1 cellular context compared by ENCODE assay signal in the genomic region with DNA sequence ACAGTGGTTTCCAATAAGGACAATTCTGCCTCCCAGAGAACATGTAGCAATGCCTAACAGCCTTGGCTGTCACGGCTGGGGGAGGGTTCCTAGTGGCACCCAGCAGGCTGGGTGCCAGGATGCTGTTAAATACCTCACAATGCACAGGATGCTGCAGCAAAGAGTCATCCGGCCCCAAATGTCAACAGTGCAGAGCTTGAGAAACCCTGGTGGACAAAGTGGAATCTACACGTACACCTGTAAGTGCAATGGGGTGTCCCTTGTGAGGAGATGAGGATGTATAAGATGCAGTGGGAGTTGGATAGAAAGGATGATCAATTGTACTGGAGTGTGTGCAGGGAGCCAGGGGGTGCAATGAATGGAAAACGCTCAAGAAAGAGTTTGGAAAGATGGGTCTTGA.
TF ChIP-seq lines count a peak whose summit lies in the region.

No MANE protein-coding gene starts in this region.

TF ChIP-seq in K562, 482 proteins besides CTCF, POLR2A, EP300 and RAD21 (continued from another document):
- TF ChIP-seq, protein P1, sequence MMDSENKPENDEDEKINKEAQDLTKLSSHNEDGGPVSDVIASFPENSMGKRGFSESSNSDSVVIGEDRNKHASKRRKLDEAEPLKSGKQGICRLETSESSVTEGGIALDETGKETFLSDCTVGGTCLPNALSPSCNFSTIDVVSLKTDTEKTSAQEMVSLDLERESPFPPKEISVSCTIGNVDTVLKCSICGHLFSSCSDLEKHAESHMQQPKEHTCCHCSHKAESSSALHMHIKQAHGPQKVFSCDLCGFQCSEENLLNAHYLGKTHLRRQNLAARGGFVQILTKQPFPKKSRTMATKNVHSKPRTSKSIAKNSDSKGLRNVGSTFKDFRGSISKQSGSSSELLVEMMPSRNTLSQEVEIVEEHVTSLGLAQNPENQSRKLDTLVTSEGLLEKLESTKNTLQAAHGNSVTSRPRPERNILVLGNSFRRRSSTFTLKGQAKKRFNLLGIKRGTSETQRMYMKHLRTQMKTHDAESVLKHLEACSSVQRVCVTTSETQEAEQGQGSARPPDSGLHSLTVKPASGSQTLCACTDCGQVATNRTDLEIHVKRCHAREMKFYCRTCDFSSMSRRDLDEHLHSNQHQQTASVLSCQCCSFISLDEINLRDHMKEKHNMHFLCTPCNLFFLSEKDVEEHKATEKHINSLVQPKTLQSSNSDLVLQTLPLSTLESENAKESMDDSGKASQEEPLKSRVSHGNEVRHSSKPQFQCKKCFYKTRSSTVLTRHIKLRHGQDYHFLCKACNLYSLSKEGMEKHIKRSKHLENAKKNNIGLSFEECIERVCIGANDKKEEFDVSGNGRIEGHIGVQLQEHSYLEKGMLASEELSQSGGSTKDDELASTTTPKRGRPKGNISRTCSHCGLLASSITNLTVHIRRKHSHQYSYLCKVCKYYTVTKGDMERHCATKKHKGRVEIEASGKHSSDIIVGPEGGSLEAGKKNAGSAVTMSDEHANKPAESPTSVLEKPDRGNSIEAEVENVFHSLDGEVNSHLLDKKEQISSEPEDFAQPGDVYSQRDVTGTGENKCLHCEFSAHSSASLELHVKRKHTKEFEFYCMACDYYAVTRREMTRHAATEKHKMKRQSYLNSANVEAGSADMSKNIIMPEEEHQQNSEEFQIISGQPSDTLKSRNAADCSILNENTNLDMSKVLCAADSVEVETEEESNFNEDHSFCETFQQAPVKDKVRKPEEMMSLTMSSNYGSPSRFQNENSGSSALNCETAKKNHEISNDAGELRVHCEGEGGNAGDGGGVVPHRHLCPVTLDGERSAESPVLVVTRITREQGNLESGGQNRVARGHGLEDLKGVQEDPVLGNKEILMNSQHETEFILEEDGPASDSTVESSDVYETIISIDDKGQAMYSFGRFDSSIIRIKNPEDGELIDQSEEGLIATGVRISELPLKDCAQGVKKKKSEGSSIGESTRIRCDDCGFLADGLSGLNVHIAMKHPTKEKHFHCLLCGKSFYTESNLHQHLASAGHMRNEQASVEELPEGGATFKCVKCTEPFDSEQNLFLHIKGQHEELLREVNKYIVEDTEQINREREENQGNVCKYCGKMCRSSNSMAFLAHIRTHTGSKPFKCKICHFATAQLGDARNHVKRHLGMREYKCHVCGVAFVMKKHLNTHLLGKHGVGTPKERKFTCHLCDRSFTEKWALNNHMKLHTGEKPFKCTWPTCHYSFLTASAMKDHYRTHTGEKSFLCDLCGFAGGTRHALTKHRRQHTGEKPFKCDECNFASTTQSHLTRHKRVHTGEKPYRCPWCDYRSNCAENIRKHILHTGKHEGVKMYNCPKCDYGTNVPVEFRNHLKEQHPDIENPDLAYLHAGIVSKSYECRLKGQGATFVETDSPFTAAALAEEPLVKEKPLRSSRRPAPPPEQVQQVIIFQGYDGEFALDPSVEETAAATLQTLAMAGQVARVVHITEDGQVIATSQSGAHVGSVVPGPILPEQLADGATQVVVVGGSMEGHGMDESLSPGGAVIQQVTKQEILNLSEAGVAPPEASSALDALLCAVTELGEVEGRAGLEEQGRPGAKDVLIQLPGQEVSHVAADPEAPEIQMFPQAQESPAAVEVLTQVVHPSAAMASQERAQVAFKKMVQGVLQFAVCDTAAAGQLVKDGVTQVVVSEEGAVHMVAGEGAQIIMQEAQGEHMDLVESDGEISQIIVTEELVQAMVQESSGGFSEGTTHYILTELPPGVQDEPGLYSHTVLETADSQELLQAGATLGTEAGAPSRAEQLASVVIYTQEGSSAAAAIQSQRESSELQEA (IDR thresholded peaks at IDR 0.05; ENCODE audit: low read depth), result no peak
- no peak for TF ChIP-seq NELFE (IDR thresholded peaks at IDR 0.05; ENCODE audit: insufficient read depth, insufficient read length)
- no peak for TF ChIP-seq CHD2 (IDR thresholded peaks at IDR 0.05; ENCODE audit: low read depth, low read length)
- TF ChIP-seq, protein P2, sequence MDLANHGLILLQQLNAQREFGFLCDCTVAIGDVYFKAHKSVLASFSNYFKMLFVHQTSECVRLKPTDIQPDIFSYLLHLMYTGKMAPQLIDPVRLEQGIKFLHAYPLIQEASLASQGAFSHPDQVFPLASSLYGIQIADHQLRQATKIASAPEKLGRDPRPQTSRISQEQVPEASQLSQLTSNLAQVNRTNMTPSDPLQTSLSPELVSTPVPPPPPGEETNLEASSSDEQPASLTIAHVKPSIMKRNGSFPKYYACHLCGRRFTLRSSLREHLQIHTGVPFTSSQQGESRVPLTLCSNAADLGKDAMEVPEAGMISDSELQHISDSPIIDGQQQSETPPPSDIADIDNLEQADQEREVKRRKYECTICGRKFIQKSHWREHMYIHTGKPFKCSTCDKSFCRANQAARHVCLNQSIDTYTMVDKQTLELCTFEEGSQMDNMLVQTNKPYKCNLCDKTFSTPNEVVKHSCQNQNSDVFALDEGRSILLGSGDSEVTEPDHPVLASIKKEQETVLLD (IDR thresholded peaks at IDR 0.05), result no peak
- TF ChIP-seq ZNF354B (CRISPR knock-in tag; IDR thresholded peaks at IDR 0.05), result no peak
- no peak for TF ChIP-seq BRD4 (IDR thresholded peaks at IDR 0.05)
- no peak for TF ChIP-seq ZNF12 (CRISPR knock-in tag; IDR thresholded peaks at IDR 0.05)
- TF ChIP-seq NCOA6 (IDR thresholded peaks at IDR 0.05), result no peak
- TF ChIP-seq, protein P3, sequence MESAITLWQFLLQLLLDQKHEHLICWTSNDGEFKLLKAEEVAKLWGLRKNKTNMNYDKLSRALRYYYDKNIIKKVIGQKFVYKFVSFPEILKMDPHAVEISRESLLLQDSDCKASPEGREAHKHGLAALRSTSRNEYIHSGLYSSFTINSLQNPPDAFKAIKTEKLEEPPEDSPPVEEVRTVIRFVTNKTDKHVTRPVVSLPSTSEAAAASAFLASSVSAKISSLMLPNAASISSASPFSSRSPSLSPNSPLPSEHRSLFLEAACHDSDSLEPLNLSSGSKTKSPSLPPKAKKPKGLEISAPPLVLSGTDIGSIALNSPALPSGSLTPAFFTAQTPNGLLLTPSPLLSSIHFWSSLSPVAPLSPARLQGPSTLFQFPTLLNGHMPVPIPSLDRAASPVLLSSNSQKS (CRISPR knock-in tag; IDR thresholded peaks at IDR 0.05), result no peak
- TF ChIP-seq TFAM (CRISPR knock-in tag; conservative IDR thresholded peaks at IDR 0.05), result no peak
- TF ChIP-seq NR4A1 (CRISPR knock-in tag; IDR thresholded peaks at IDR 0.05), result no peak
- no peak for TF ChIP-seq NR4A1 (tag; IDR thresholded peaks at IDR 0.05)
- TF ChIP-seq, protein P4, sequence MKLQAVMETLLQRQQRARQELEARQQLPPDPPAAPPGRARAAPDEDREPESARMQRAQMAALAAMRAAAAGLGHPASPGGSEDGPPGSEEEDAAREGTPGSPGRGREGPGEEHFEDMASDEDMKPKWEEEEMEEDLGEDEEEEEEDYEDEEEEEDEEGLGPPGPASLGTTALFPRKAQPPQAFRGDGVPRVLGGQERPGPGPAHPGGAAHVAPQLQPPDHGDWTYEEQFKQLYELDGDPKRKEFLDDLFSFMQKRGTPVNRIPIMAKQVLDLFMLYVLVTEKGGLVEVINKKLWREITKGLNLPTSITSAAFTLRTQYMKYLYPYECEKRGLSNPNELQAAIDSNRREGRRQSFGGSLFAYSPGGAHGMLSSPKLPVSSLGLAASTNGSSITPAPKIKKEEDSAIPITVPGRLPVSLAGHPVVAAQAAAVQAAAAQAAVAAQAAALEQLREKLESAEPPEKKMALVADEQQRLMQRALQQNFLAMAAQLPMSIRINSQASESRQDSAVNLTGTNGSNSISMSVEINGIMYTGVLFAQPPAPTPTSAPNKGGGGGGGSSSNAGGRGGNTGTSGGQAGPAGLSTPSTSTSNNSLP (IDR thresholded peaks at IDR 0.05; ENCODE audit: borderline replicate concordance, low read depth, low read length), result no peak
